In the genomic region with DNA sequence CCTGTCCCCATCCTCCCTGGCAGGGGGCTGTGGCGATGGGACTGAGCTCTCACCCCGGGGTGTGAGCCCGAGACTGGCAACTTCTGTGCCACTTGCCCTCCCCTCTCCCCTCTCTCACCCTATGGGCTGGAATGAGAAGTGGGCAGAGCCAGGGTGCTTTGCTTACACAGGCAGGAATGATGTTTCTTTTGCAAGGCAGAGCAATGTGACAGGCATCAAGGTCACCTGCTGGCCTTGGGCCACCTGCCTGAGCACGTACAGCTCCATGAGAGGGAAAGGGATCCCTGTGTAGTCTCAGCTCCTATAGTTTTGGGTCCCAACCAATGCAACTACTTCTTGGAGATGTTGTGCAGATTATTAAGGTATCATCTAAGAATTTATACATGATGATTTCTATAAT, we compare ENCODE assay signal across 15 cellular contexts.
DNase-seq lines count a peak whose midpoint lies in the region; ATAC-seq and TF ChIP-seq lines count a peak whose summit lies in the region.
"Had no signal": no experiment of that assay in that cellular context is flagged by ENCODE, and none has a peak within 500 bp of the region (broad histone marks: within the 10 kb centered on the region; RNA-seq: fewer than 3 reads in every experiment).

No MANE protein-coding gene starts in this region.

- BruUV-seq in OCI-LY7 (replicated peaks; lab: Mats Ljungman, UMichigan): no TSS peak

- no peak overlapping the region for H2AFZ ChIP-seq in OCI-LY7 (ENCODE audit: low read length)
- H2AFZ ChIP-seq: GM23338 had no signal

- no peaks in the 10 kb centered on the region for H3K27me3 ChIP-seq in right atrium auricular region

- no peaks in the 10 kb centered on the region for H3K36me3 Mint-ChIP-seq in stimulated activated memory B cell treated with anti-CD40 and anti-IgM and Interleukin-4, amounts not matched to agents 10 μg/mL and 1 μg/mL and 100 μg/mL, for 72 hours

- H3K4me3 Mint-ChIP-seq in stimulated activated memory B cell treated with anti-CD40 and anti-IgM and Interleukin-4, amounts not matched to agents 10 μg/mL and 1 μg/mL and 100 μg/mL, for 72 hours: no peak overlapping the region
- H3K4me3 Mint-ChIP-seq: B cell; CD4-positive, alpha-beta T cell; GM23338 had no signal

- POLR2A ChIA-PET in OCI-LY7 (lab: Charles Lee): no interaction called here

- no peaks in the 10 kb centered on the region for H3K9me2 ChIP-seq in OCI-LY7 (ENCODE audit: insufficient read depth, low read length)

- H3K27me3 Mint-ChIP-seq in stimulated activated memory B cell treated with anti-CD40 and anti-IgM and Interleukin-4, amounts not matched to agents 10 μg/mL and 1 μg/mL and 100 μg/mL, for 72 hours: peaks cover 20% of the 10 kb centered on the region
- H3K27me3 Mint-ChIP-seq: CD4-positive, alpha-beta T cell had no signal

- H3K9me3 Mint-ChIP-seq in stimulated activated memory B cell treated with anti-CD40 and anti-IgM and Interleukin-4, amounts not matched to agents 10 μg/mL and 1 μg/mL and 100 μg/mL, for 72 hours: no peaks in the 10 kb centered on the region
- H3K9me3 Mint-ChIP-seq: CD4-positive, alpha-beta T cell; GM23338 had no signal

- no peak overlapping the region for H3K4me2 ChIP-seq in OCI-LY7 (ENCODE audit: low read length)
- H3K4me2 ChIP-seq: GM23338 had no signal

- intact Hi-C loops in Right ventricle myocardium superior (cut with DNase I): no loop called here
- intact Hi-C loops in OCI-LY7 (cut with micrococcal nuclease; ENCODE audit: unreplicated experiment): no loop called here

- ATAC-seq in Right ventricle myocardium superior (ENCODE audit: poor library complexity): peak; percentile 77
- peak; percentile 29 for ATAC-seq in stimulated activated memory B cell treated with anti-CD40 and anti-IgM and Interleukin-4, amounts not matched to agents 10 μg/mL and 1 μg/mL and 100 μg/mL, for 72 hours
- ATAC-seq: GM23338 had no signal

- no peaks in the 10 kb centered on the region for H4K20me1 ChIP-seq in OCI-LY7 (ENCODE audit: insufficient read depth, low read length)

- no peaks in the 10 kb centered on the region for H3K4me1 Mint-ChIP-seq in stimulated activated memory B cell treated with anti-CD40 and anti-IgM and Interleukin-4, amounts not matched to agents 10 μg/mL and 1 μg/mL and 100 μg/mL, for 72 hours
- H3K4me1 Mint-ChIP-seq: B cell, GM23338 had no signal

- H3K4me3 ChIP-seq in right atrium auricular region (no peak overlapping the region), OCI-LY7 (ENCODE audit: low read depth, low read length, poor library complexity, severe bottlenecking) (no peak overlapping the region)
- H3K4me3 ChIP-seq: GM23338 had no signal

- peak; percentile 13 for DNase-seq in NCI-H69 (lab: John Stamatoyannopoulos, UW)
- peak; percentile 47 for DNase-seq in Right ventricle myocardium superior
- no peak for DNase-seq in right atrium auricular region (ENCODE audit: low spot score)
- no peak for DNase-seq in T-helper 9 cell
- DNase-seq in OCI-LY7 (ENCODE audit: low spot score): no peak
- no peak for DNase-seq in NCI-H2171 treated with DMSO at 0.1 percent for 48 hours (lab: John Stamatoyannopoulos, UW)
- DNase-seq: C1 segment of cervical spinal cord; CD4-positive, alpha-beta T cell; DMS153; DMS79 treated with DMSO at 0.1 percent for 48 hours; EL; H7 had no signal

- CTCF ChIA-PET in OCI-LY7 (lab: Charles Lee; ENCODE audit: unreplicated experiment): no interaction called here

- no peak overlapping the region for H3K27ac Mint-ChIP-seq in stimulated activated memory B cell treated with anti-CD40 and anti-IgM and Interleukin-4, amounts not matched to agents 10 μg/mL and 1 μg/mL and 100 μg/mL, for 72 hours
- H3K27ac Mint-ChIP-seq: B cell; CD4-positive, alpha-beta T cell; GM23338 had no signal

- no peaks in the 10 kb centered on the region for H3K79me2 ChIP-seq in OCI-LY7 (ENCODE audit: insufficient read depth, low read depth, low read length)

- peak overlapping the region; percentile 7 to 73 for H3K27ac ChIP-seq in right atrium auricular region
- no peak overlapping the region for H3K27ac ChIP-seq in OCI-LY7 (ENCODE audit: low read depth, low read length, poor library complexity, severe bottlenecking)

- H3K4me1 ChIP-seq in right atrium auricular region: peaks cover 0 to 32% of the 10 kb centered on the region in 2 donors
- no peaks in the 10 kb centered on the region for H3K4me1 ChIP-seq in OCI-LY7 (ENCODE audit: insufficient read depth, low read length, poor library complexity, severe bottlenecking)

- TF ChIP-seq CTCF in right atrium auricular region (IDR thresholded peaks at IDR 0.05): no peak
- no peak for TF ChIP-seq CTCF in OCI-LY7 (conservative IDR thresholded peaks at IDR 0.05; ENCODE audit: low read length)

- H3K9me3 ChIP-seq in right atrium auricular region: no peaks in the 10 kb centered on the region
- H3K9me3 ChIP-seq in OCI-LY7 (ENCODE audit: low read length): no peaks in the 10 kb centered on the region

- H3K36me3 ChIP-seq in right atrium auricular region: no peaks in the 10 kb centered on the region
- no peaks in the 10 kb centered on the region for H3K36me3 ChIP-seq in OCI-LY7 (ENCODE audit: insufficient read depth, low read length)

Comparison
In these comparisons a context has a peak if more than half of its experiments do, and no peak if none do; other contexts are left out.
1. DNase-seq: peak in NCI-H69 (single experiment) and Right ventricle myocardium superior (single experiment); none in right atrium auricular region (single experiment), T-helper 9 cell (single experiment), OCI-LY7 (single experiment) and NCI-H2171 treated with DMSO at 0.1 percent for 48 hours (single experiment).